In genomic region chr20:10578607-10579006, GRCh38 we compare ENCODE assay signal across 11 cellular contexts.
DNase-seq lines count a peak whose midpoint lies in the region; ATAC-seq, FAIRE-seq and TF ChIP-seq lines count a peak whose summit lies in the region.
"Had no signal": no experiment of that assay in that cellular context is flagged by ENCODE, and none has a peak within 500 bp of the region (broad histone marks: within the 10 kb centered on the region; RNA-seq: fewer than 3 reads in every experiment).

No MANE protein-coding gene starts in this region.

- no peak for DNase-seq in activated CD4-positive, alpha-beta T cell treated with anti-CD3 and anti-CD28 coated beads for 36 hours
- DNase-seq in activated CD4-positive, alpha-beta T cell treated with anti-CD3 and anti-CD28 coated beads, Interleukin-2, amount 50 U/mL, for 48 hours: no peak
- DNase-seq in GM12878 (ENCODE audit: low read depth, low spot score) (no peak), small intestine (peak; percentile 27), NCI-H1694 (lab: John Stamatoyannopoulos, UW) (no peak)
- no peak for DNase-seq in stimulated activated naive CD4-positive, alpha-beta T cell treated with Interleukin-2 at 50 U/mL for 16 hours (lab: John Stamatoyannopoulos, UW)
- no peak for DNase-seq in activated effector memory CD4-positive, alpha-beta T cell treated with Interleukin-2 at 50 U/mL for 16 hours
- DNase-seq: activated CD4-positive, alpha-beta memory T cell treated with anti-CD3 and anti-CD28 coated beads for 36 hours; GOT3 had no signal

- H3K27me3 Mint-ChIP-seq in activated CD4-positive, alpha-beta T cell treated with anti-CD3 and anti-CD28 coated beads for 36 hours: no peaks in the 10 kb centered on the region
- H3K27me3 Mint-ChIP-seq: activated CD4-positive, alpha-beta memory T cell treated with anti-CD3 and anti-CD28 coated beads for 36 hours had no signal

- no peak for TF ChIP-seq RAD21 in GM12878 (IDR thresholded peaks at IDR 0.05; ENCODE audit: insufficient read depth, low read depth, low read length)

- RAD21 ChIA-PET in GM12878 (lab: Charles Lee; ENCODE audit: unreplicated experiment): interaction anchor here (0.9 kb wide), 1 partner anchor 20 kb away, joined by 3 read pairs; no protein-coding TSS in a partner anchor

- FAIRE-seq in GM12878 (lab: Jason Lieb, UNC) (peak; percentile 23), small intestine (lab: Jason Lieb, UNC) (no peak)

- TF ChIP-seq POLR2A in GM12878 (IDR thresholded peaks at IDR 0.05; ENCODE audit: low read depth, low read length): no peak

- H3K27ac ChIP-seq in KMS-11: no peak overlapping the region
- no peak overlapping the region for H3K27ac ChIP-seq in GM12878 (ENCODE audit: control insufficient read depth, insufficient read depth)
- H3K27ac ChIP-seq in small intestine (ENCODE audit: low read depth in 1 of 2, low read length in 1 of 2): no peak overlapping the region
- H3K27ac ChIP-seq: parathyroid adenoma had no signal

- no peak for TF ChIP-seq EP300 in GM12878 (IDR thresholded peaks at IDR 0.05; ENCODE audit: borderline replicate concordance in 1 of 2, control insufficient read depth in 1 of 2, low read depth in 2 of 2, low read length in 2 of 2)

- H3K9ac ChIP-seq in KMS-11: no peak overlapping the region
- H3K9ac ChIP-seq in GM12878 (ENCODE audit: control insufficient read depth, insufficient read depth, low read length): no peak overlapping the region
- H3K9ac ChIP-seq: parathyroid adenoma had no signal

- POLR2A ChIA-PET in activated CD4-positive, alpha-beta T cell treated with anti-CD3 and anti-CD28 coated beads for 36 hours (lab: Charles Lee): no interaction called here
- POLR2A ChIA-PET in GM12878 (lab: Charles Lee): no interaction called here

- H3K27ac Mint-ChIP-seq in activated CD4-positive, alpha-beta T cell treated with anti-CD3 and anti-CD28 coated beads for 36 hours: no peak overlapping the region
- H3K27ac Mint-ChIP-seq: activated CD4-positive, alpha-beta memory T cell treated with anti-CD3 and anti-CD28 coated beads for 36 hours had no signal

- H3K4me2 ChIP-seq in KMS-11: peak overlapping the region; percentile 36; the same call in 1 of the 2 replicates
- H3K4me2 ChIP-seq in GM12878 (ENCODE audit: control insufficient read depth, insufficient read depth): no peak overlapping the region

- H3K4me1 ChIP-seq in KMS-11 (ENCODE audit: low read depth, poor library complexity, severe bottlenecking) (peaks cover 10% of the 10 kb centered on the region), GM12878 (ENCODE audit: control insufficient read depth, insufficient read depth, low read length) (no peaks in the 10 kb centered on the region), small intestine (ENCODE audit: control insufficient read depth in 2 of 2, insufficient read depth in 1 of 2, low read depth in 1 of 2, low read length in 1 of 2) (no peaks in the 10 kb centered on the region)

- no TSS peak for BruUV-seq in GM12878 (replicated peaks; lab: Mats Ljungman, UMichigan)

- H3K36me3 ChIP-seq in KMS-11 (ENCODE audit: insufficient read depth) (no peaks in the 10 kb centered on the region), GM12878 (ENCODE audit: control insufficient read depth in 2 of 2, insufficient read depth in 2 of 2, low read length in 1 of 2) (no peaks in the 10 kb centered on the region; a peak in 1 of 4 replicates), small intestine (ENCODE audit: control insufficient read depth in 2 of 2, insufficient read depth in 2 of 2, low read length in 2 of 2) (no peaks in the 10 kb centered on the region)

- H3K36me3 Mint-ChIP-seq in activated CD4-positive, alpha-beta T cell treated with anti-CD3 and anti-CD28 coated beads for 36 hours (ENCODE audit: low read depth): peaks cover 5% of the 10 kb centered on the region

- TF ChIP-seq CTCF in KMS-11 (conservative IDR thresholded peaks at IDR 0.05; ENCODE audit: low read depth, low read length): no peak
- no peak for TF ChIP-seq CTCF in GM12878 (IDR thresholded peaks at IDR 0.05 in 2 of 3, conservative IDR thresholded peaks at IDR 0.05 in 1 of 3; ENCODE audit: control insufficient read depth in 2 of 3, extremely low read depth in 1 of 3, insufficient read depth in 1 of 3, low read depth in 3 of 3, low read length in 3 of 3)

- no peaks in the 10 kb centered on the region for H3K9me3 Mint-ChIP-seq in activated CD4-positive, alpha-beta T cell treated with anti-CD3 and anti-CD28 coated beads for 36 hours (ENCODE audit: low read depth)
- H3K9me3 Mint-ChIP-seq: activated CD4-positive, alpha-beta memory T cell treated with anti-CD3 and anti-CD28 coated beads for 36 hours had no signal

- in situ Hi-C loops in GM12878 (cut with MboI): no loop called here

- no peaks in the 10 kb centered on the region for H3K9me3 ChIP-seq in GM12878 (replicated peaks; ENCODE audit: control insufficient read depth, insufficient read depth, low read length)
- H3K9me3 ChIP-seq in small intestine (ENCODE audit: control insufficient read depth, low read depth): no peaks in the 10 kb centered on the region

- H4K20me1 ChIP-seq in KMS-11 (ENCODE audit: insufficient read depth) (no peaks in the 10 kb centered on the region), GM12878 (ENCODE audit: control insufficient read depth, insufficient read depth) (no peaks in the 10 kb centered on the region)

- no peak overlapping the region for H3K4me3 Mint-ChIP-seq in activated CD4-positive, alpha-beta T cell treated with anti-CD3 and anti-CD28 coated beads for 36 hours
- H3K4me3 Mint-ChIP-seq: activated CD4-positive, alpha-beta memory T cell treated with anti-CD3 and anti-CD28 coated beads for 36 hours had no signal

- H3K27me3 ChIP-seq in KMS-11 (ENCODE audit: insufficient read depth, low read depth) (no peaks in the 10 kb centered on the region), GM12878 (replicated peaks in 1 of 2; ENCODE audit: control insufficient read depth in 2 of 2, insufficient read depth in 2 of 2, low read length in 1 of 2) (no peaks in the 10 kb centered on the region), small intestine (ENCODE audit: control insufficient read depth in 2 of 2, insufficient read depth in 2 of 2, low read length in 2 of 2) (no peaks in the 10 kb centered on the region)

- no peaks in the 10 kb centered on the region for H3K79me2 ChIP-seq in KMS-11 (ENCODE audit: insufficient read depth, low read depth)
- no peaks in the 10 kb centered on the region for H3K79me2 ChIP-seq in GM12878 (ENCODE audit: control insufficient read depth, insufficient read depth, low read length)
- H3K79me2 ChIP-seq: parathyroid adenoma had no signal

- SMC1A ChIA-PET in GM12878 (lab: Charles Lee; ENCODE audit: uncharacterized antibody, unreplicated experiment): interaction anchor here (0.8 to 1.1 kb wide), 2 partner anchors 70 to 304 kb away, joined by 3 read pairs; no protein-coding TSS in a partner anchor

- intact Hi-C loops in activated CD4-positive, alpha-beta T cell treated with anti-CD3 and anti-CD28 coated beads for 36 hours (cut with DNase I, micrococcal nuclease): no loop called here
- intact Hi-C loops in GM12878 (cut with micrococcal nuclease; ENCODE audit: unreplicated experiment): no loop called here

- CTCF ChIA-PET in activated CD4-positive, alpha-beta T cell treated with anti-CD3 and anti-CD28 coated beads for 36 hours (lab: Charles Lee): interaction anchor here (0.6 kb wide), 1 partner anchor 116 kb away, joined by 3 read pairs; no protein-coding TSS in a partner anchor
- CTCF ChIA-PET in GM12878 (lab: Yijun Ruan, JAX): interaction anchor here (0.9 to 1.0 kb wide), 2 partner anchors 8 to 12 kb away, joined by 3 read pairs; no protein-coding TSS in a partner anchor

- H3K4me3 ChIP-seq in KMS-11 (IDR thresholded peaks at IDR 0.05; ENCODE audit: insufficient read depth, low read depth, low read length): no peak overlapping the region
- no peak overlapping the region for H3K4me3 ChIP-seq in GM12878
- no peak overlapping the region for H3K4me3 ChIP-seq in small intestine (ENCODE audit: low read depth in 1 of 2, low read length in 2 of 2)

- 48% methylated on average over 2 of the region's 2 CpGs for WGBS in GM12878 (ENCODE audit: insufficient coverage, insufficient replicate concordance, low lambda C conversion rate, missing lambda C conversion rate)
- 31 to 43% (median 41%) methylated on average over 2 of the region's 2 CpGs for WGBS in small intestine, 3 donors

- H2AFZ ChIP-seq in KMS-11 (ENCODE audit: low read depth) (no peak overlapping the region), GM12878 (ENCODE audit: control insufficient read depth, low read depth, low read length) (no peak overlapping the region)
- H2AFZ ChIP-seq: parathyroid adenoma had no signal

- peaks cover 6% of the 10 kb centered on the region for H3K4me1 Mint-ChIP-seq in activated CD4-positive, alpha-beta T cell treated with anti-CD3 and anti-CD28 coated beads for 36 hours

- peak; percentile 55 for ATAC-seq in activated CD4-positive, alpha-beta T cell treated with anti-CD3 and anti-CD28 coated beads for 36 hours
- ATAC-seq in GM12878: peak; percentile 69

TF ChIP-seq in GM12878, 131 proteins besides CTCF, POLR2A, EP300 and RAD21:
- TF ChIP-seq RUNX3 (IDR thresholded peaks at IDR 0.05; ENCODE audit: low read length) (peak; percentile 83), EED (IDR thresholded peaks at IDR 0.05; ENCODE audit: low read depth) (0 out of 2 replicates have a peak, but pooled peaks have one; percentile 57), IKZF2 (IDR thresholded peaks at IDR 0.05) (0 out of 4 replicates have a peak, but pooled peaks have one; percentile 17 to 28), JUNB (IDR thresholded peaks at IDR 0.05) (peak; percentile 69), NR2C1 (IDR thresholded peaks at IDR 0.05) (no peak), IRF5 (IDR thresholded peaks at IDR 0.05; ENCODE audit: borderline replicate concordance) (no peak), NFIC (IDR thresholded peaks at IDR 0.05; ENCODE audit: low read depth, low read length) (peak; percentile 46; the same call in 1 of the 2 replicates)
